ENCODE assay signal across 14 cellular contexts in genomic region chr5:154713615-154714125, GRCh38. TPM values are rescaled to one million over a fixed set of nuclear protein-coding genes. Genes with fewer than 3 reads are reported as not detected.
DNase-seq lines count a peak whose midpoint lies in the region; ATAC-seq and TF ChIP-seq lines count a peak whose summit lies in the region.
"Had no signal": no experiment of that assay in that cellular context is flagged by ENCODE, and none has a peak within 500 bp of the region (broad histone marks: within the 10 kb centered on the region; RNA-seq: fewer than 3 reads in every experiment).

No MANE protein-coding gene starts in this region.

- ATAC-seq in RWPE2 (ENCODE audit: low read depth) (peak; percentile 21), HG02642 (IDR thresholded peaks at IDR 0.05; ENCODE audit: poor library complexity, unreplicated experiment) (no peak)
- ATAC-seq in effector memory CD8-positive, alpha-beta T cell (replicated peaks): no peak

- H3K4me1 Mint-ChIP-seq in effector memory CD8-positive, alpha-beta T cell (ENCODE audit: low read depth in 2 of 2): peaks cover 3 to 4% of the 10 kb centered on the region in 2 donors

- H3K27me3 Mint-ChIP-seq in effector memory CD8-positive, alpha-beta T cell: no peaks in the 10 kb centered on the region
- H3K27me3 Mint-ChIP-seq: activated CD4-positive, alpha-beta memory T cell treated with anti-CD3 and anti-CD28 coated beads for 36 hours; activated naive CD8-positive, alpha-beta T cell treated with anti-CD3 and anti-CD28 coated beads for 36 hours; IgD-negative memory B cell had no signal

- no peaks in the 10 kb centered on the region for H3K9me3 Mint-ChIP-seq in effector memory CD8-positive, alpha-beta T cell
- H3K9me3 Mint-ChIP-seq: activated CD4-positive, alpha-beta memory T cell treated with anti-CD3 and anti-CD28 coated beads for 36 hours; activated naive CD8-positive, alpha-beta T cell treated with anti-CD3 and anti-CD28 coated beads for 36 hours; IgD-negative memory B cell had no signal

- no peaks in the 10 kb centered on the region for H3K79me2 ChIP-seq in osteoblast (ENCODE audit: insufficient read depth, low read length)

- H3K36me3 ChIP-seq in RWPE2 (ENCODE audit: low read depth) (no peaks in the 10 kb centered on the region), osteoblast (ENCODE audit: insufficient read depth, low read length) (no peaks in the 10 kb centered on the region)

- no peak overlapping the region for H3K4me3 Mint-ChIP-seq in effector memory CD8-positive, alpha-beta T cell
- H3K4me3 Mint-ChIP-seq: activated CD4-positive, alpha-beta memory T cell treated with anti-CD3 and anti-CD28 coated beads for 36 hours; activated naive CD8-positive, alpha-beta T cell treated with anti-CD3 and anti-CD28 coated beads for 36 hours had no signal

- H3K27me3 ChIP-seq in RWPE2 (ENCODE audit: insufficient read depth, poor library complexity, severe bottlenecking) (no peaks in the 10 kb centered on the region), osteoblast (ENCODE audit: insufficient read depth, low read length) (no peaks in the 10 kb centered on the region)

- no peaks in the 10 kb centered on the region for H3K36me3 Mint-ChIP-seq in effector memory CD8-positive, alpha-beta T cell (ENCODE audit: insufficient read depth)
- H3K36me3 Mint-ChIP-seq: activated CD4-positive, alpha-beta memory T cell treated with anti-CD3 and anti-CD28 coated beads for 36 hours; activated naive CD8-positive, alpha-beta T cell treated with anti-CD3 and anti-CD28 coated beads for 36 hours had no signal

- H3K27ac ChIP-seq in RWPE2 (ENCODE audit: poor library complexity, severe bottlenecking): no peak overlapping the region
- peak overlapping the region; percentile 31 for H3K27ac ChIP-seq in osteoblast (ENCODE audit: low read depth, low read length)

- H3K9me3 ChIP-seq in RWPE2 (ENCODE audit: severe bottlenecking) (no peaks in the 10 kb centered on the region), osteoblast (ENCODE audit: low read depth, low read length) (no peaks in the 10 kb centered on the region)

- H3K4me2 ChIP-seq in osteoblast (ENCODE audit: insufficient read depth, low read length): peak overlapping the region; percentile 49

- no peak overlapping the region for H3K27ac Mint-ChIP-seq in effector memory CD8-positive, alpha-beta T cell
- H3K27ac Mint-ChIP-seq: activated CD4-positive, alpha-beta memory T cell treated with anti-CD3 and anti-CD28 coated beads for 36 hours; activated naive CD8-positive, alpha-beta T cell treated with anti-CD3 and anti-CD28 coated beads for 36 hours; IgD-negative memory B cell had no signal

- DNase-seq in ELF-1 (ENCODE audit: low read depth, low spot score): peak; percentile 53
- DNase-seq in RWPE2 (ENCODE audit: low spot score): no peak
- DNase-seq in fibroblast of the aortic adventitia (ENCODE audit: low read depth): peak; percentile 26
- no peak for DNase-seq in osteoblast (ENCODE audit: insufficient read length, low spot score, missing footprints)
- no peak for DNase-seq in COR-L47 (lab: John Stamatoyannopoulos, UW)
- DNase-seq in dedifferentiated amniotic fluid mesenchymal stem cell (ENCODE audit: extremely low spot score): no peak
- DNase-seq in effector memory CD8-positive, alpha-beta T cell: no peak
- DNase-seq: activated CD4-positive, alpha-beta memory T cell treated with anti-CD3 and anti-CD28 coated beads for 36 hours; activated naive CD8-positive, alpha-beta T cell treated with anti-CD3 and anti-CD28 coated beads for 36 hours; effector memory CD4-positive, alpha-beta T cell; kidney glomerular epithelial cell; NCI-H510A had no signal

- no peak for TF ChIP-seq CTCF in RWPE2 (IDR thresholded peaks at IDR 0.05; ENCODE audit: poor library complexity, severe bottlenecking)
- TF ChIP-seq CTCF in fibroblast of the aortic adventitia (IDR thresholded peaks at IDR 0.05; ENCODE audit: insufficient read depth, low read length): no peak
- TF ChIP-seq CTCF in osteoblast (IDR thresholded peaks at IDR 0.05; ENCODE audit: extremely low read depth, low read depth, low read length): no peak

- H2AFZ ChIP-seq in osteoblast (ENCODE audit: low read length): no peak overlapping the region

- H3K4me3 ChIP-seq in RWPE2 (ENCODE audit: severe bottlenecking) (no peak overlapping the region), fibroblast of the aortic adventitia (ENCODE audit: low read depth, low read length) (no peak overlapping the region), osteoblast (ENCODE audit: insufficient read depth, low read length) (no peak overlapping the region)

- H3K4me1 ChIP-seq in RWPE2 (ENCODE audit: insufficient read depth, poor library complexity, severe bottlenecking) (peaks cover 23% of the 10 kb centered on the region), osteoblast (ENCODE audit: insufficient read depth, low read length) (peaks cover 18% of the 10 kb centered on the region)

- no peaks in the 10 kb centered on the region for H4K20me1 ChIP-seq in osteoblast (ENCODE audit: insufficient read depth, low read length)

RNA-seq across cellular contexts. Expression of gene LARP1, which starts 41.5 kb away (rescaled TPM):
- total RNA-seq in fibroblast of the aortic adventitia (ENCODE audit: low replicate concordance) (66.8 and 114 TPM in 2 replicates), osteoblast (115 and 124 TPM in 2 replicates)

Comparison
In these comparisons a context has a peak if more than half of its experiments do, and no peak if none do; other contexts are left out.
1. DNase-seq: peak in ELF-1 (single experiment) and fibroblast of the aortic adventitia (single experiment); none in RWPE2 (single experiment), osteoblast (single experiment), COR-L47 (single experiment), dedifferentiated amniotic fluid mesenchymal stem cell (single experiment) and effector memory CD8-positive, alpha-beta T cell (0 of 3).